ENCODE assay signal across 20 cellular contexts in genomic region chr11:70557742-70558485, GRCh38.
DNase-seq lines count a peak whose midpoint lies in the region; ATAC-seq and TF ChIP-seq lines count a peak whose summit lies in the region.
"Had no signal": no experiment of that assay in that cellular context is flagged by ENCODE, and none has a peak within 500 bp of the region (broad histone marks: within the 10 kb centered on the region; RNA-seq: fewer than 3 reads in every experiment).

No MANE protein-coding gene starts in this region.

- no peak overlapping the region for H2BK15ac ChIP-seq in mesendoderm (replicated peaks; ENCODE audit: low read depth)

- H3K18ac ChIP-seq in mesendoderm (ENCODE audit: low read length) = no peak overlapping the region

- H2BK5ac ChIP-seq in mesendoderm (ENCODE audit: low read length) = no peak overlapping the region

- H3K9ac ChIP-seq in mesendoderm (ENCODE audit: low read length) = no peak overlapping the region
- H3K9ac ChIP-seq: BLaER1 had no signal

- no CpG with 5 or more reads among the region's 27 CpGs for WGBS in mesendoderm (ENCODE audit: extremely low coverage, insufficient coverage, low lambda C conversion rate)

- H4K5ac ChIP-seq in mesendoderm (ENCODE audit: low read length) = no peak overlapping the region

- TF ChIP-seq CTCF in right atrium auricular region (IDR thresholded peaks at IDR 0.05) = no peak
- no peak for TF ChIP-seq CTCF in upper lobe of right lung (IDR thresholded peaks at IDR 0.05)
- TF ChIP-seq CTCF in Peyer's patch (IDR thresholded peaks at IDR 0.05) = no peak

- DNase-seq in Right ventricle myocardium inferior (ENCODE audit: missing footprints) (peak; percentile 56), right atrium auricular region (ENCODE audit: low spot score) (no peak), astrocyte of the hippocampus (ENCODE audit: low read depth, low spot score) (peak; percentile 51), mesendoderm (no peak), upper lobe of right lung (no peak), Peyer's patch (no peak), NCI-H1092 treated with DMSO at 0.1 percent for 48 hours (lab: John Stamatoyannopoulos, UW) (no peak)
- DNase-seq: CD8-positive, alpha-beta T cell; DMS79; HCEC 1CT; IMR-90; MM.1S; NCI-H1105 treated with DMSO at 0.1 percent for 48 hours; NCI-H1694 treated with DMSO at 0.1 percent for 48 hours; NCI-H446; NCI-H748 treated with DMSO at 0.1 percent for 48 hours; SHP77 treated with DMSO at 0.1 percent for 48 hours had no signal

- H2AK5ac ChIP-seq in mesendoderm (ENCODE audit: low read length) = no peak overlapping the region

- no peaks in the 10 kb centered on the region for H3K79me1 ChIP-seq in mesendoderm (ENCODE audit: low read length)

- no peaks in the 10 kb centered on the region for H3K79me2 ChIP-seq in mesendoderm (ENCODE audit: control insufficient read depth, insufficient read depth, low read length)

- TF ChIP-seq POLR2A in Peyer's patch (IDR thresholded peaks at IDR 0.05) = no peak

- H3K4me2 ChIP-seq in mesendoderm (ENCODE audit: low read length) = no peak overlapping the region
- H3K4me2 ChIP-seq: BLaER1 had no signal

- no peak overlapping the region for H3K4ac ChIP-seq in mesendoderm (ENCODE audit: low read depth, low read length)

- H3K9me3 ChIP-seq in right atrium auricular region (peaks cover 0 to 10% of the 10 kb centered on the region in 2 donors), upper lobe of right lung (no peaks in the 10 kb centered on the region), Peyer's patch (no peaks in the 10 kb centered on the region)
- H3K9me3 ChIP-seq: BLaER1 had no signal

- no peak overlapping the region for H4K8ac ChIP-seq in mesendoderm (ENCODE audit: low read depth, low read length)

- intact Hi-C loops in Right ventricle myocardium inferior (cut with DNase I) = no loop called here
- intact Hi-C loops in upper lobe of right lung (cut with DNase I) = no loop called here

- H3K27ac ChIP-seq in right atrium auricular region (no peak overlapping the region), mesendoderm (ENCODE audit: low read depth, low read length) (no peak overlapping the region), upper lobe of right lung (no peak overlapping the region), Peyer's patch (no peak overlapping the region)
- H3K27ac ChIP-seq: 22Rv1, BLaER1 had no signal

- H3K36me3 ChIP-seq in right atrium auricular region (no peaks in the 10 kb centered on the region), mesendoderm (ENCODE audit: control insufficient read depth, insufficient read depth, low read length) (no peaks in the 10 kb centered on the region), upper lobe of right lung (no peaks in the 10 kb centered on the region), Peyer's patch (no peaks in the 10 kb centered on the region)
- H3K36me3 ChIP-seq: BLaER1 had no signal

- no peak overlapping the region for H3K23ac ChIP-seq in mesendoderm (ENCODE audit: low read length)

- no peak for ATAC-seq in Right ventricle myocardium inferior
- ATAC-seq in upper lobe of right lung = peak; percentile 11
- ATAC-seq in GM19467 (IDR thresholded peaks at IDR 0.05; ENCODE audit: unreplicated experiment) = no peak
- ATAC-seq: CD8-positive, alpha-beta T cell had no signal

- H3K4me3 ChIP-seq in right atrium auricular region (no peak overlapping the region), mesendoderm (ENCODE audit: low read length) (no peak overlapping the region), upper lobe of right lung (no peak overlapping the region), Peyer's patch (no peak overlapping the region)
- H3K4me3 ChIP-seq: BLaER1 had no signal

- no peaks in the 10 kb centered on the region for H3K4me1 ChIP-seq in right atrium auricular region
- H3K4me1 ChIP-seq in mesendoderm (ENCODE audit: control insufficient read depth, low read depth, low read length) = no peaks in the 10 kb centered on the region
- no peaks in the 10 kb centered on the region for H3K4me1 ChIP-seq in upper lobe of right lung
- H3K4me1 ChIP-seq in Peyer's patch = no peaks in the 10 kb centered on the region
- H3K4me1 ChIP-seq: BLaER1 had no signal

- H3K56ac ChIP-seq in mesendoderm (ENCODE audit: low read length) = peak overlapping the region; percentile 42

- no peaks in the 10 kb centered on the region for H3K27me3 ChIP-seq in right atrium auricular region
- H3K27me3 ChIP-seq in mesendoderm (ENCODE audit: insufficient read depth, low read length, poor library complexity) = no peaks in the 10 kb centered on the region
- H3K27me3 ChIP-seq in upper lobe of right lung = no peaks in the 10 kb centered on the region
- H3K27me3 ChIP-seq in Peyer's patch = no peaks in the 10 kb centered on the region
- H3K27me3 ChIP-seq: BLaER1 had no signal

- H2BK120ac ChIP-seq in mesendoderm (ENCODE audit: low read depth, low read length) = no peak overlapping the region

Comparison
In these comparisons a context has a peak if more than half of its experiments do, and no peak if none do; other contexts are left out.
1. DNase-seq: peak in Right ventricle myocardium inferior (single experiment) and astrocyte of the hippocampus (single experiment); none in right atrium auricular region (single experiment), mesendoderm (single experiment), upper lobe of right lung (single experiment), Peyer's patch (0 of 3) and NCI-H1092 treated with DMSO at 0.1 percent for 48 hours (single experiment).